Comparison of ENCODE assay signal across 8 cellular contexts in genomic region chr19:1064661-1065605, GRCh38. TPM values are rescaled to one million over a fixed set of nuclear protein-coding genes. Genes with fewer than 3 reads are reported as not detected.
DNase-seq lines count a peak whose midpoint lies in the region; ATAC-seq, FAIRE-seq and TF ChIP-seq lines count a peak whose summit lies in the region.

No MANE protein-coding gene starts in this region.

- H3K4me2 ChIP-seq in GM12878 (ENCODE audit: control insufficient read depth, insufficient read depth): peak overlapping the region; percentile 59

- peaks cover 27% of the 10 kb centered on the region for H3K79me2 ChIP-seq in GM12878 (ENCODE audit: control insufficient read depth, insufficient read depth, low read length)

- no peaks in the 10 kb centered on the region for H3K27me3 Mint-ChIP-seq in T-helper 17 cell

- H3K36me3 Mint-ChIP-seq in T-helper 17 cell (ENCODE audit: low read depth): peaks cover 10% of the 10 kb centered on the region

- no peak overlapping the region for H3K27ac ChIP-seq in GM12878 (ENCODE audit: control insufficient read depth, insufficient read depth)
- no peak overlapping the region for H3K27ac ChIP-seq in iPS-18a (ENCODE audit: low read length)

- H3K4me1 ChIP-seq in GM12878 (ENCODE audit: control insufficient read depth, insufficient read depth, low read length) (peaks cover 17% of the 10 kb centered on the region), iPS-18a (ENCODE audit: control insufficient read depth, low read depth, low read length) (peaks cover 8% of the 10 kb centered on the region)

- POLR2A ChIA-PET in GM12878 (lab: Charles Lee): interaction anchor here (0.6 to 2.8 kb wide), 11 partner anchors 10 to 150 kb away, joined by 3 to 12 read pairs (median 4); no protein-coding TSS in a partner anchor

- peak overlapping the region; percentile 94 for H3K4me3 Mint-ChIP-seq in T-helper 17 cell

- SMC1A ChIA-PET in GM12878 (lab: Charles Lee; ENCODE audit: uncharacterized antibody, unreplicated experiment): interaction anchor here (1.0 to 2.3 kb wide), 5 partner anchors 11 to 48 kb away, joined by 3 to 11 read pairs (median 4); partner anchors contain the start of gene ABCA7

- ATAC-seq in T-helper 17 cell: peak; percentile 37
- ATAC-seq in GM12878: peak; percentile 73
- ATAC-seq in GM21576 (IDR thresholded peaks at IDR 0.05; ENCODE audit: unreplicated experiment): no peak

- in situ Hi-C loops in GM12878 (cut with MboI): no loop called here

- H3K9ac ChIP-seq in GM12878 (ENCODE audit: control insufficient read depth, insufficient read depth, low read length) (no peak overlapping the region), iPS-18a (ENCODE audit: low read length) (no peak overlapping the region)

- intact Hi-C loops in GM12878 (cut with micrococcal nuclease; ENCODE audit: unreplicated experiment): no loop called here

- H2AFZ ChIP-seq in GM12878 (ENCODE audit: control insufficient read depth, low read depth, low read length): peak overlapping the region; percentile 35

- peaks cover 37% of the 10 kb centered on the region for H3K4me1 Mint-ChIP-seq in T-helper 17 cell

- DNase-seq in D341Med (ENCODE audit: low spot score): peak; percentile 90
- DNase-seq in HT-29 (ENCODE audit: low spot score): peak; percentile 76
- DNase-seq in T-helper 17 cell: peak; percentile 57 to 74 (median 60)
- no peak for DNase-seq in GM12878 (ENCODE audit: low read depth, low spot score)
- DNase-seq in stimulated activated CD4-positive, alpha-beta T cell treated with anti-CD3 and anti-CD28 coated beads, Interleukin-1b, Interleukin-23, amount 100 ng/mL, for 48 hours: peak; percentile 71
- no peak for DNase-seq in NCI-H128 (lab: John Stamatoyannopoulos, UW; ENCODE audit: unreplicated experiment)

- H3K4me3 ChIP-seq in GM12878 (no peak overlapping the region), iPS-18a (ENCODE audit: low read length) (peak overlapping the region; percentile 56)

- RAD21 ChIA-PET in GM12878 (lab: Charles Lee; ENCODE audit: unreplicated experiment): interaction anchor here (0.6 to 1.4 kb wide), 11 partner anchors 12 to 69 kb away, joined by 3 to 6 read pairs (median 4); no protein-coding TSS in a partner anchor

- CTCF ChIA-PET in GM12878 (lab: Yijun Ruan, JAX): interaction anchor here (0.7 to 2.2 kb wide), 11 partner anchors 11 to 129 kb away, joined by 3 to 11 read pairs (median 4); partner anchors contain the start of genes ABCA7 and RNU6-2

- 16% methylated on average over 48 of the region's 60 CpGs for WGBS in GM12878 (ENCODE audit: insufficient coverage, insufficient replicate concordance, low lambda C conversion rate, missing lambda C conversion rate)

- TF ChIP-seq RAD21 in GM12878 (IDR thresholded peaks at IDR 0.05; ENCODE audit: insufficient read depth, low read depth, low read length): peak; percentile 54

- H3K27me3 ChIP-seq in GM12878 (replicated peaks in 1 of 2; ENCODE audit: control insufficient read depth in 2 of 2, insufficient read depth in 2 of 2, low read length in 1 of 2) (no peaks in the 10 kb centered on the region), iPS-18a (ENCODE audit: control insufficient read depth, insufficient read depth, low read length) (peaks cover 54% of the 10 kb centered on the region)

- H3K36me3 ChIP-seq in GM12878 (ENCODE audit: control insufficient read depth in 2 of 2, insufficient read depth in 2 of 2, low read length in 1 of 2): peaks cover 0 to 3% of the 10 kb centered on the region in 2 experiments; a peak in 2 of 4 replicates
- H3K36me3 ChIP-seq in iPS-18a (ENCODE audit: control insufficient read depth, low read depth, low read length): no peaks in the 10 kb centered on the region

- TF ChIP-seq EP300 in GM12878 (IDR thresholded peaks at IDR 0.05; ENCODE audit: borderline replicate concordance in 1 of 2, control insufficient read depth in 1 of 2, low read depth in 2 of 2, low read length in 2 of 2): no peak; a peak in 1 of 4 replicates

- H4K20me1 ChIP-seq in GM12878 (ENCODE audit: control insufficient read depth, insufficient read depth): no peaks in the 10 kb centered on the region

- no TSS peak for BruUV-seq in GM12878 (replicated peaks; lab: Mats Ljungman, UMichigan)

- no peak; the same call in 1 of the 2 replicates for TF ChIP-seq POLR2A in GM12878 (IDR thresholded peaks at IDR 0.05; ENCODE audit: low read depth, low read length)

- FAIRE-seq in GM12878 (lab: Jason Lieb, UNC): peak; percentile 79

- H3K9me3 ChIP-seq in T-helper 17 cell (ENCODE audit: control insufficient read depth, low read length, poor library complexity, severe bottlenecking) (no peaks in the 10 kb centered on the region), GM12878 (replicated peaks; ENCODE audit: control insufficient read depth, insufficient read depth, low read length) (no peaks in the 10 kb centered on the region), iPS-18a (ENCODE audit: control insufficient read depth, low read depth, low read length) (no peaks in the 10 kb centered on the region)

- H3K27ac Mint-ChIP-seq in T-helper 17 cell: peak overlapping the region; percentile 97

- peak; percentile 73 to 85 (median 82) for TF ChIP-seq CTCF in GM12878 (IDR thresholded peaks at IDR 0.05 in 2 of 3, conservative IDR thresholded peaks at IDR 0.05 in 1 of 3; ENCODE audit: control insufficient read depth in 2 of 3, extremely low read depth in 1 of 3, insufficient read depth in 1 of 3, low read depth in 3 of 3, low read length in 3 of 3)

RNA-seq across cellular contexts. Expression of gene ARHGAP45, which starts 2.0 kb away (rescaled TPM):
- total RNA-seq in HT-29 (2014; rRNA removed; shearing (Covaris generic)): 93.3 and 102 TPM in 2 replicates
- 100 to 1,000 TPM; 603 to 646 TPM for total RNA-seq in T-helper 17 cell
- 190 and 196 TPM in 2 replicates for total RNA-seq in GM12878 (2013; cell fraction: nucleolus; rRNA removed)
- total RNA-seq in GM12878 (2014; rRNA removed): 116 and 146 TPM in 2 replicates
- total RNA-seq in GM12878 (2014; rRNA removed; fragmentation: Illumina TruSeq; extraction: Trizol): 21.4 and 26.2 TPM in 2 replicates
- 142 and 151 TPM in 2 replicates for total RNA-seq in GM12878 (2021)
- 33.0 TPM for polyA plus RNA-seq in GM12878 (2011; ENCODE audit: low read depth)
- 20.8 and 53.2 TPM in 2 replicates for polyA plus RNA-seq in GM12878 (2011; rRNA removed)
- polyA plus RNA-seq in GM12878 (2011; cell fraction: cytosol; rRNA removed): 64.0 and 103 TPM in 2 replicates
- polyA plus RNA-seq in GM12878 (2011; cell fraction: nucleus; rRNA removed): 223 and 275 TPM in 2 replicates
- polyA plus RNA-seq in GM12878 (2012): 85.3 and 105 TPM in 2 replicates
- polyA plus RNA-seq in GM12878 (2014; fragmentation: Illumina TruSeq; extraction: Trizol): 1.4 and 9.8 TPM in 2 replicates
- 1 to 10 TPM; 1.4 to 7.8 TPM for polyA plus RNA-seq in GM12878 (2014; fragmentation: Nextera tagmentation; extraction: Ambion mirVana)
- polyA plus RNA-seq in GM12878 (2014; rRNA removed): 96.0 and 125 TPM in 2 replicates
- 10 to 100 TPM; 66.6 to 82.6 TPM for polyA plus RNA-seq in GM12878 (2016; fragmentation: Nextera tagmentation; extraction: Ambion mirVana)
- 36.0 and 96.7 TPM in 2 replicates for polyA minus RNA-seq in GM12878 (2011; rRNA and poly(A)+ RNA removed)
- polyA minus RNA-seq in GM12878 (2011; cell fraction: cytosol; rRNA and poly(A)+ RNA removed): 45.4 and 45.7 TPM in 2 replicates
- polyA minus RNA-seq in GM12878 (2011; cell fraction: nucleus; rRNA and poly(A)+ RNA removed): 32.4 and 52.2 TPM in 2 replicates

RNA-seq across cellular contexts. Expression of gene ABCA7, which starts 25.0 kb away (rescaled TPM):
- total RNA-seq in HT-29 (2014; rRNA removed; shearing (Covaris generic)): 56.9 and 76.3 TPM in 2 replicates
- total RNA-seq in T-helper 17 cell (100 to 1,000 TPM; 107 to 112 TPM), GM12878 (2014; rRNA removed) (14.9 and 18.1 TPM in 2 replicates), GM12878 (2014; rRNA removed; fragmentation: Illumina TruSeq; extraction: Trizol) (5.6 and 7.6 TPM in 2 replicates), GM12878 (2021) (38.7 and 49.5 TPM in 2 replicates)
- 50.3 and 55.4 TPM in 2 replicates for total RNA-seq in GM12878 (2013; cell fraction: nucleolus; rRNA removed)
- 16.4 TPM for polyA plus RNA-seq in GM12878 (2011; ENCODE audit: low read depth)
- polyA plus RNA-seq in GM12878 (2011; rRNA removed) (3.3 and 5.5 TPM in 2 replicates), GM12878 (2014; fragmentation: Illumina TruSeq; extraction: Trizol) (4.6 and 11.4 TPM in 2 replicates), GM12878 (2014; fragmentation: Nextera tagmentation; extraction: Ambion mirVana) (1 to 10 TPM; 1.0 to 2.9 TPM), GM12878 (2014; rRNA removed) (26.9 and 36.5 TPM in 2 replicates), GM12878 (2016; fragmentation: Nextera tagmentation; extraction: Ambion mirVana) (10 to 100 TPM; 22.0 to 22.1 TPM)
- polyA plus RNA-seq in GM12878 (2011; cell fraction: cytosol; rRNA removed): 7.0 and 10.0 TPM in 2 replicates
- 81.6 and 107 TPM in 2 replicates for polyA plus RNA-seq in GM12878 (2011; cell fraction: nucleus; rRNA removed)
- polyA plus RNA-seq in GM12878 (2012): 15.2 and 21.6 TPM in 2 replicates
- polyA minus RNA-seq in GM12878 (2011; rRNA and poly(A)+ RNA removed): 4.3 and 9.4 TPM in 2 replicates
- polyA minus RNA-seq in GM12878 (2011; cell fraction: cytosol; rRNA and poly(A)+ RNA removed): 5.8 and 7.9 TPM in 2 replicates
- polyA minus RNA-seq in GM12878 (2011; cell fraction: nucleus; rRNA and poly(A)+ RNA removed): 24.3 and 39.7 TPM in 2 replicates

RNA-seq across cellular contexts. Expression of gene POLR2E, which starts 30.2 kb away (rescaled TPM):
- total RNA-seq in HT-29 (2014; rRNA removed; shearing (Covaris generic)): 394 and 395 TPM in 2 replicates
- total RNA-seq in T-helper 17 cell (10 to 100 TPM; 63.8 to 81.4 TPM), GM12878 (2014; rRNA removed) (194 and 207 TPM in 2 replicates), GM12878 (2014; rRNA removed; fragmentation: Illumina TruSeq; extraction: Trizol) (78.7 and 85.5 TPM in 2 replicates), GM12878 (2021) (243 and 250 TPM in 2 replicates)
- 37.4 and 46.6 TPM in 2 replicates for total RNA-seq in GM12878 (2013; cell fraction: nucleolus; rRNA removed)
- 54.0 TPM for polyA plus RNA-seq in GM12878 (2011; ENCODE audit: low read depth)
- polyA plus RNA-seq in GM12878 (2011; rRNA removed) (92.4 and 192 TPM in 2 replicates), GM12878 (2014; fragmentation: Illumina TruSeq; extraction: Trizol) (10.0 and 142 TPM in 2 replicates), GM12878 (2014; fragmentation: Nextera tagmentation; extraction: Ambion mirVana) (10 to 100 TPM in 1 of 2 experiments, 1 to 10 TPM in 1; 4.0 to 17.0 TPM), GM12878 (2014; rRNA removed) (367 and 444 TPM in 2 replicates), GM12878 (2016; fragmentation: Nextera tagmentation; extraction: Ambion mirVana) (100 to 1,000 TPM; 460 to 487 TPM)
- polyA plus RNA-seq in GM12878 (2011; cell fraction: cytosol; rRNA removed): 220 and 291 TPM in 2 replicates
- polyA plus RNA-seq in GM12878 (2011; cell fraction: nucleus; rRNA removed): 162 and 168 TPM in 2 replicates
- 184 and 198 TPM in 2 replicates for polyA plus RNA-seq in GM12878 (2012)
- 76.9 and 101 TPM in 2 replicates for polyA minus RNA-seq in GM12878 (2011; rRNA and poly(A)+ RNA removed)
- polyA minus RNA-seq in GM12878 (2011; cell fraction: cytosol; rRNA and poly(A)+ RNA removed): 70.2 and 78.0 TPM in 2 replicates
- polyA minus RNA-seq in GM12878 (2011; cell fraction: nucleus; rRNA and poly(A)+ RNA removed): 29.5 and 49.3 TPM in 2 replicates

RNA-seq across cellular contexts. Expression of gene CNN2, which starts 38.5 kb away (rescaled TPM):
- total RNA-seq in HT-29 (2014; rRNA removed; shearing (Covaris generic)): 265 and 298 TPM in 2 replicates
- 100 to 1,000 TPM; 263 to 301 TPM for total RNA-seq in T-helper 17 cell
- 28.5 and 30.8 TPM in 2 replicates for total RNA-seq in GM12878 (2013; cell fraction: nucleolus; rRNA removed)
- total RNA-seq in GM12878 (2014; rRNA removed): 154 and 195 TPM in 2 replicates
- total RNA-seq in GM12878 (2014; rRNA removed; fragmentation: Illumina TruSeq; extraction: Trizol): 95.8 and 115 TPM in 2 replicates
- 289 and 311 TPM in 2 replicates for total RNA-seq in GM12878 (2021)
- 64.3 TPM for polyA plus RNA-seq in GM12878 (2011; ENCODE audit: low read depth)
- 28.6 and 54.2 TPM in 2 replicates for polyA plus RNA-seq in GM12878 (2011; rRNA removed)
- 104 and 118 TPM in 2 replicates for polyA plus RNA-seq in GM12878 (2011; cell fraction: cytosol; rRNA removed)
- polyA plus RNA-seq in GM12878 (2011; cell fraction: nucleus; rRNA removed): 80.2 and 133 TPM in 2 replicates
- 117 and 149 TPM in 2 replicates for polyA plus RNA-seq in GM12878 (2012)
- polyA plus RNA-seq in GM12878 (2014; fragmentation: Illumina TruSeq; extraction: Trizol): 60.1 and 168 TPM in 2 replicates
- polyA plus RNA-seq in GM12878 (2014; fragmentation: Nextera tagmentation; extraction: Ambion mirVana): 10 to 100 TPM; 34.7 to 42.5 TPM
- polyA plus RNA-seq in GM12878 (2014; rRNA removed): 177 and 213 TPM in 2 replicates
- 100 to 1,000 TPM; 269 to 273 TPM for polyA plus RNA-seq in GM12878 (2016; fragmentation: Nextera tagmentation; extraction: Ambion mirVana)
- 71.8 and 98.5 TPM in 2 replicates for polyA minus RNA-seq in GM12878 (2011; rRNA and poly(A)+ RNA removed)
- polyA minus RNA-seq in GM12878 (2011; cell fraction: cytosol; rRNA and poly(A)+ RNA removed): 91.4 and 128 TPM in 2 replicates
- polyA minus RNA-seq in GM12878 (2011; cell fraction: nucleus; rRNA and poly(A)+ RNA removed): 14.9 and 31.0 TPM in 2 replicates

RNA-seq across cellular contexts. Expression of gene GPX4, which starts 38.9 kb away (rescaled TPM):
- 1,102 and 1,117 TPM in 2 replicates for total RNA-seq in HT-29 (2014; rRNA removed; shearing (Covaris generic))
- total RNA-seq in T-helper 17 cell (100 to 1,000 TPM; 184 to 187 TPM), GM12878 (2014; rRNA removed) (325 and 388 TPM in 2 replicates), GM12878 (2014; rRNA removed; fragmentation: Illumina TruSeq; extraction: Trizol) (185 and 204 TPM in 2 replicates), GM12878 (2021) (305 and 316 TPM in 2 replicates)
- total RNA-seq in GM12878 (2013; cell fraction: nucleolus; rRNA removed): 30.7 and 37.1 TPM in 2 replicates
- 143 TPM for polyA plus RNA-seq in GM12878 (2011; ENCODE audit: low read depth)
- polyA plus RNA-seq in GM12878 (2011; rRNA removed) (171 and 289 TPM in 2 replicates), GM12878 (2014; fragmentation: Illumina TruSeq; extraction: Trizol) (144 and 257 TPM in 2 replicates), GM12878 (2014; fragmentation: Nextera tagmentation; extraction: Ambion mirVana) (10 to 100 TPM; 33.3 to 99.6 TPM), GM12878 (2014; rRNA removed) (749 and 807 TPM in 2 replicates), GM12878 (2016; fragmentation: Nextera tagmentation; extraction: Ambion mirVana) (100 to 1,000 TPM; 534 to 574 TPM)
- 532 and 769 TPM in 2 replicates for polyA plus RNA-seq in GM12878 (2011; cell fraction: cytosol; rRNA removed)
- 455 and 480 TPM in 2 replicates for polyA plus RNA-seq in GM12878 (2011; cell fraction: nucleus; rRNA removed)
- polyA plus RNA-seq in GM12878 (2012): 460 and 464 TPM in 2 replicates
- 134 and 182 TPM in 2 replicates for polyA minus RNA-seq in GM12878 (2011; rRNA and poly(A)+ RNA removed)
- polyA minus RNA-seq in GM12878 (2011; cell fraction: cytosol; rRNA and poly(A)+ RNA removed): 111 and 122 TPM in 2 replicates
- polyA minus RNA-seq in GM12878 (2011; cell fraction: nucleus; rRNA and poly(A)+ RNA removed): 39.3 and 60.3 TPM in 2 replicates

Comparison
In these comparisons a context has a peak if more than half of its experiments do, and no peak if none do; other contexts are left out.
1. DNase-seq: peak in D341Med (single experiment), HT-29 (single experiment), T-helper 17 cell (3 of 3) and stimulated activated CD4-positive, alpha-beta T cell treated with anti-CD3 and anti-CD28 coated beads, Interleukin-1b, Interleukin-23, amount 100 ng/mL, for 48 hours (single experiment); none in GM12878 (single experiment) and NCI-H128 (single experiment).